8 cellular contexts compared by ENCODE assay signal in the genomic region with DNA sequence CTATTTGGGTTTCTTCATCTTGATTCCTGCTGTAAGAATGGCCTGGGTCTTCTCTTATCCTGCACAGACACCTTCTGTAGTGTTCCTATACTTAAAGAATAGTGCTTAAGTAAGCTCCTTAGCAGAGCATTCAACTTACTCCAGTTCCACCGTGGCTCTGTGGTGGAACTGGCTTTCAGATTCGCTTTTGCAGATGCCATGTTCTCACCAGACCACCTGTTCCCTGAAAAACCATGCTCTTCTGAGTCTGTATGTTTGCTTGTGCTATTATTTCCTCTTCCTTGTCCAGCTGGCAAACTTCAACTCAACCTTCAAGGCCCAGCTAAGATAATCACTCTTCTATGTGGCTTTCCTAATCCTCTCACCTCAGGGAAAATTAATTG. TPM values are rescaled to one million over a fixed set of nuclear protein-coding genes. Genes with fewer than 3 reads are reported as not detected.
A peak's percentile ranks its signal among the peaks of the same experiment; 100 is the strongest.
DNase-seq lines count a peak whose midpoint lies in the region; ATAC-seq, FAIRE-seq and TF ChIP-seq lines count a peak whose summit lies in the region.
"Had no signal": no experiment of that assay in that cellular context is flagged by ENCODE, and none has a peak within 500 bp of the region (broad histone marks: within the 10 kb centered on the region; RNA-seq: fewer than 3 reads in every experiment).

No MANE protein-coding gene starts in this region.

- no peak for ATAC-seq in T-cell (replicated peaks in 1 of 4)
- ATAC-seq in gastroesophageal sphincter = no peak
- ATAC-seq in stimulated activated memory B cell treated with anti-CD40 and anti-IgM and Interleukin-4, amounts not matched to agents 10 μg/mL and 1 μg/mL and 100 μg/mL, for 72 hours = no peak
- ATAC-seq in HG02610 (IDR thresholded peaks at IDR 0.05; ENCODE audit: unreplicated experiment) = no peak
- no peak for ATAC-seq in HG03432 (IDR thresholded peaks at IDR 0.05; ENCODE audit: unreplicated experiment)

- peak; percentile 70 for FAIRE-seq in GM19239 (lab: Jason Lieb, UNC)

- H3K27me3 Mint-ChIP-seq in T-cell = no peaks in the 10 kb centered on the region
- H3K27me3 Mint-ChIP-seq in stimulated activated memory B cell treated with anti-CD40 and anti-IgM and Interleukin-4, amounts not matched to agents 10 μg/mL and 1 μg/mL and 100 μg/mL, for 72 hours = no peaks in the 10 kb centered on the region
- H3K27me3 Mint-ChIP-seq: IgD-negative memory B cell had no signal

- WGBS in gastroesophageal sphincter (ENCODE audit: low coverage in 1 of 2), 2 donors = 60 to 87% methylated on average over 2 of the region's 2 CpGs

- H3K27me3 ChIP-seq in gastroesophageal sphincter = no peaks in the 10 kb centered on the region

- peaks cover 9% of the 10 kb centered on the region for H3K36me3 Mint-ChIP-seq in T-cell
- H3K36me3 Mint-ChIP-seq in stimulated activated memory B cell treated with anti-CD40 and anti-IgM and Interleukin-4, amounts not matched to agents 10 μg/mL and 1 μg/mL and 100 μg/mL, for 72 hours = peaks cover 25% of the 10 kb centered on the region

- no peak overlapping the region for H3K4me3 ChIP-seq in gastroesophageal sphincter

- no peaks in the 10 kb centered on the region for H3K9me3 ChIP-seq in gastroesophageal sphincter

- peaks cover 0 to 10% of the 10 kb centered on the region in 2 donors for H3K36me3 ChIP-seq in gastroesophageal sphincter

- peak overlapping the region; percentile 65 to 66 (median 66) for H3K4me3 Mint-ChIP-seq in T-cell
- no peak overlapping the region for H3K4me3 Mint-ChIP-seq in stimulated activated memory B cell treated with anti-CD40 and anti-IgM and Interleukin-4, amounts not matched to agents 10 μg/mL and 1 μg/mL and 100 μg/mL, for 72 hours

- POLR2A ChIA-PET in T-cell (lab: Charles Lee) = no interaction called here

- H3K9me3 Mint-ChIP-seq in T-cell = no peaks in the 10 kb centered on the region
- H3K9me3 Mint-ChIP-seq in stimulated activated memory B cell treated with anti-CD40 and anti-IgM and Interleukin-4, amounts not matched to agents 10 μg/mL and 1 μg/mL and 100 μg/mL, for 72 hours = no peaks in the 10 kb centered on the region
- H3K9me3 Mint-ChIP-seq: IgD-negative memory B cell had no signal

- CTCF ChIA-PET in T-cell (lab: Charles Lee) = interaction anchor here in 1 of 2 donors (1.0 kb wide), 1 partner anchor 31 kb away, joined by 4 read pairs; no protein-coding TSS in a partner anchor

- TF ChIP-seq EP300 in gastroesophageal sphincter (IDR thresholded peaks at IDR 0.05) = no peak

- H3K27ac ChIP-seq in gastroesophageal sphincter = peak overlapping the region; percentile 69 to 82 (median 78)

- TF ChIP-seq CTCF in gastroesophageal sphincter (IDR thresholded peaks at IDR 0.05) = no peak

- H3K27ac Mint-ChIP-seq in T-cell = peak overlapping the region; percentile 91 to 93
- H3K27ac Mint-ChIP-seq in stimulated activated memory B cell treated with anti-CD40 and anti-IgM and Interleukin-4, amounts not matched to agents 10 μg/mL and 1 μg/mL and 100 μg/mL, for 72 hours = peak overlapping the region; percentile 20

- peak; percentile 46 for DNase-seq in GM19239 (ENCODE audit: insufficient read length, low spot score)
- no peak for DNase-seq in T-cell
- no peak for DNase-seq in Kasumi-1 (lab: John Stamatoyannopoulos, UW)

- H3K4me1 ChIP-seq in gastroesophageal sphincter = peaks cover 21 to 78% (median 55%) of the 10 kb centered on the region in 3 donors

- H3K4me1 Mint-ChIP-seq in T-cell = peaks cover 76 to 82% (median 81%) of the 10 kb centered on the region in 3 donors
- peaks cover 54% of the 10 kb centered on the region for H3K4me1 Mint-ChIP-seq in stimulated activated memory B cell treated with anti-CD40 and anti-IgM and Interleukin-4, amounts not matched to agents 10 μg/mL and 1 μg/mL and 100 μg/mL, for 72 hours

- TF ChIP-seq POLR2A in gastroesophageal sphincter (IDR thresholded peaks at IDR 0.05) = no peak

RNA-seq across cellular contexts. Expression of gene ELMO2, which starts 4.9 kb away (rescaled TPM):
- total RNA-seq in T-cell (10 to 100 TPM; 48.8 to 86.6 (median 54.2) TPM), gastroesophageal sphincter (10 to 100 TPM; 41.6 to 69.1 (median 53.8) TPM)
